1 cellular context compared by ENCODE assay signal in genomic region chr7:94314526-94314925, GRCh38.
TF ChIP-seq lines count a peak whose summit lies in the region.

No MANE protein-coding gene starts in this region.

TF ChIP-seq in HepG2, 621 proteins besides CTCF, POLR2A, EP300 and RAD21 (continued from another document):
- TF ChIP-seq ZNF460 (CRISPR knock-in tag; IDR thresholded peaks at IDR 0.05; ENCODE audit: borderline replicate concordance) = no peak
